In the genomic region with DNA sequence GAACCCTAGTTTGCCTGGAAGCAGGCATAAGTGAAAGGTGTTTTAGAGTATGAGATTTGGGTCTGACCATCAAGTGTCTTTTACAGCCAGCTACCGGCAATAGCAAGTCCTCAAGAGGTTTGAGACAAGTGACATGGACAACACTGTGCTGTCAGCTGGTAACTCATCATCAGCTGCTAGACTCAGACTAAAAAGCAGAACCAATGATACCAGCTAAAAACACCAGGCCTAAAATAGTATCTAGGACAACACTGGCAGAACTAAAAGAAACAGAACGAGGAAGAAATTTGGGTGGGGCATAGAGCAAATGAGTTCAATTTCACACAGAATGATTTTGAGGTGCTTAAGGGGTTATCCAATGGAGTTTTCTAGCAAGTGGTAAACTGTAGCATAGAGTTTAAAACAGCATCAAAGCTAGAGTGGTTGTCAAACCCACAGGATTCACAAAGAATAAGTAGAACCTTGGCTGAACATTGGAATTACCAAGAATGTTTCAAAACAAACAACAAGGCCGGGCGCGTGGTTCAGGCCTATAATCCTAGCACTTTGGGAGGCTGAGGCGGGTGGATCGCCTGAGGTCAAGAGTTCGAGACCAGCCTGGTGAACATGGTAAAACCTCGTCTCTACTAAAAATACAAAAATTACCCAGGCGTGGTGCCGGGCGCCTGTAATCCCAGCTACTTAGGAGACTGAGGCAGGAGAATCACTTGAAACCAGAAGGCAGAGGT, we compare ENCODE assay signal across 14 cellular contexts. TPM values are rescaled to one million over a fixed set of nuclear protein-coding genes. Genes with fewer than 3 reads are reported as not detected.
DNase-seq lines count a peak whose midpoint lies in the region; ATAC-seq, FAIRE-seq and TF ChIP-seq lines count a peak whose summit lies in the region.
"Had no signal": no experiment of that assay in that cellular context is flagged by ENCODE, and none has a peak within 500 bp of the region (broad histone marks: within the 10 kb centered on the region; RNA-seq: fewer than 3 reads in every experiment).

No MANE protein-coding gene starts in this region.

- WGBS in spleen, 5 donors: 70 to 81% (median 73%) methylated on average over 12 of the region's 12 CpGs

- H3K36me3 ChIP-seq in spleen (peaks cover 0 to 46% (median 27%) of the 10 kb centered on the region in 6 donors), A673 (ENCODE audit: insufficient read depth, low read length, poor library complexity, severe bottlenecking) (peaks cover 35% of the 10 kb centered on the region)

- H3K27me3 ChIP-seq in spleen (replicated peaks in 1 of 7) (no peaks in the 10 kb centered on the region), A673 (replicated peaks; ENCODE audit: insufficient read depth, low read depth, low read length, poor library complexity) (no peaks in the 10 kb centered on the region)

- no peaks in the 10 kb centered on the region for H3K9me3 Mint-ChIP-seq in endothelial cell (ENCODE audit: unreplicated experiment)
- H3K9me3 Mint-ChIP-seq: GM23338 had no signal

- H3K36me3 Mint-ChIP-seq in endothelial cell (ENCODE audit: low read depth, unreplicated experiment): peaks cover 4% of the 10 kb centered on the region

- TF ChIP-seq CTCF in endothelial cell (IDR thresholded peaks at IDR 0.05; ENCODE audit: unreplicated experiment) (no peak), spleen (IDR thresholded peaks at IDR 0.05 in 8 of 11, conservative IDR thresholded peaks at IDR 0.05 in 3 of 11) (no peak), A673 (conservative IDR thresholded peaks at IDR 0.05; ENCODE audit: low read depth, low read length) (no peak)

- no peak for ATAC-seq in HG02885 (IDR thresholded peaks at IDR 0.05; ENCODE audit: poor library complexity, unreplicated experiment)
- ATAC-seq: GM23338, left lobe of liver had no signal

- peak overlapping the region in 2 of 8 donors; percentile 3 to 31 for H3K4me3 ChIP-seq in spleen
- no peak overlapping the region for H3K4me3 ChIP-seq in A673 (ENCODE audit: low read depth, low read length, poor library complexity, severe bottlenecking)
- H3K4me3 ChIP-seq: GM23338 had no signal

- DNase-seq in GM18507 (ENCODE audit: extremely low spot score, insufficient read length, low read depth) (no peak), NAMALWA (ENCODE audit: low spot score) (peak; percentile 67), endothelial cell (ENCODE audit: low spot score) (no peak), spleen (no peak), NCI-H2081 (lab: John Stamatoyannopoulos, UW) (no peak), A673 (ENCODE audit: low spot score) (no peak)
- DNase-seq: activated naive CD8-positive, alpha-beta T cell treated with anti-CD3 and anti-CD28 coated beads, Interleukin-2, amount 10 ng/mL, durations not matched to agents 7 days and 5 days; DMS153; NCI-H446 had no signal

- POLR2A ChIA-PET in A673 (lab: Charles Lee; ENCODE audit: low non-redundant PET): no interaction called here

- H3K4me3 Mint-ChIP-seq in endothelial cell (ENCODE audit: unreplicated experiment): no peak overlapping the region
- H3K4me3 Mint-ChIP-seq: activated naive CD8-positive, alpha-beta T cell treated with anti-CD3 and anti-CD28 coated beads, Interleukin-2, amount 10 ng/mL, durations not matched to agents 7 days and 5 days; GM23338 had no signal

- no TSS peak for BruUV-seq in A673 (replicated peaks; lab: Mats Ljungman, UMichigan)

- peaks cover 5% of the 10 kb centered on the region for H3K27me3 Mint-ChIP-seq in endothelial cell (ENCODE audit: unreplicated experiment)
- H3K27me3 Mint-ChIP-seq: activated naive CD8-positive, alpha-beta T cell treated with anti-CD3 and anti-CD28 coated beads, Interleukin-2, amount 10 ng/mL, durations not matched to agents 7 days and 5 days had no signal

- peaks cover 24 to 68% (median 53%) of the 10 kb centered on the region in 6 donors for H3K4me1 ChIP-seq in spleen
- H3K4me1 ChIP-seq in A673 (ENCODE audit: insufficient read depth, low read length, poor library complexity, severe bottlenecking): peaks cover 14% of the 10 kb centered on the region

- H3K9me3 ChIP-seq in spleen (no peaks in the 10 kb centered on the region), A673 (ENCODE audit: low read depth, low read length, poor library complexity, severe bottlenecking) (no peaks in the 10 kb centered on the region)

- no peak for TF ChIP-seq POLR2A in spleen (IDR thresholded peaks at IDR 0.05)

- peak; percentile 75 for FAIRE-seq in GM18507 (lab: Jason Lieb, UNC)
- FAIRE-seq: frontal cortex, urothelium cell line had no signal

- H3K27ac Mint-ChIP-seq in endothelial cell (ENCODE audit: unreplicated experiment): peak overlapping the region; percentile 2
- H3K27ac Mint-ChIP-seq: activated naive CD8-positive, alpha-beta T cell treated with anti-CD3 and anti-CD28 coated beads, Interleukin-2, amount 10 ng/mL, durations not matched to agents 7 days and 5 days; GM23338 had no signal

- peaks cover 34% of the 10 kb centered on the region for H3K4me1 Mint-ChIP-seq in endothelial cell (ENCODE audit: unreplicated experiment)

- CTCF ChIA-PET in A673 (lab: Charles Lee): no interaction called here

- intact Hi-C loops in spleen (cut with DNase I; ENCODE audit: low total_unique reads): no loop called here
- intact Hi-C loops in A673 (cut with micrococcal nuclease; ENCODE audit: unreplicated experiment): no loop called here

- peak overlapping the region; percentile 53 to 96 (median 90) for H3K27ac ChIP-seq in spleen
- H3K27ac ChIP-seq in A673 (ENCODE audit: low read depth, low read length, poor library complexity, severe bottlenecking): no peak overlapping the region

RNA-seq across cellular contexts. Expression of a gene that starts 3.9 kb away (rescaled TPM):
- total RNA-seq in endothelial cell (ENCODE audit: unreplicated experiment): 51.4 TPM
- 100 to 1,000 TPM in 1 of 7 donors, 10 to 100 TPM in 6; 42.2 to 112 (median 53.4) TPM for total RNA-seq in spleen
- 100 to 1,000 TPM; 109 to 129 (median 122) TPM for polyA plus RNA-seq in spleen
- total RNA-seq in A673 (2021): 75.3 and 75.6 TPM in 2 replicates

RNA-seq across cellular contexts. Expression of a gene that starts 6.1 kb away (rescaled TPM):
- 128 TPM for total RNA-seq in endothelial cell (ENCODE audit: unreplicated experiment)
- total RNA-seq in spleen: 100 to 1,000 TPM in 6 of 7 donors, 10 to 100 TPM in 1; 99.9 to 161 (median 134) TPM
- polyA plus RNA-seq in spleen: 10 to 100 TPM; 45.5 to 73.7 (median 58.0) TPM
- total RNA-seq in A673 (2021): 94.5 and 104 TPM in 2 replicates

RNA-seq across cellular contexts. Expression of a gene that starts 43.4 kb away (rescaled TPM):
- total RNA-seq in endothelial cell (ENCODE audit: unreplicated experiment) (10.0 TPM), spleen (10 to 100 TPM; 12.2 to 38.3 (median 20.6) TPM), A673 (2021) (15.7 and 19.2 TPM in 2 replicates)
- 1 to 10 TPM; 4.9 to 7.6 (median 6.0) TPM for polyA plus RNA-seq in spleen
